Comparison of ENCODE assay signal across 2 cellular contexts in the genomic region with DNA sequence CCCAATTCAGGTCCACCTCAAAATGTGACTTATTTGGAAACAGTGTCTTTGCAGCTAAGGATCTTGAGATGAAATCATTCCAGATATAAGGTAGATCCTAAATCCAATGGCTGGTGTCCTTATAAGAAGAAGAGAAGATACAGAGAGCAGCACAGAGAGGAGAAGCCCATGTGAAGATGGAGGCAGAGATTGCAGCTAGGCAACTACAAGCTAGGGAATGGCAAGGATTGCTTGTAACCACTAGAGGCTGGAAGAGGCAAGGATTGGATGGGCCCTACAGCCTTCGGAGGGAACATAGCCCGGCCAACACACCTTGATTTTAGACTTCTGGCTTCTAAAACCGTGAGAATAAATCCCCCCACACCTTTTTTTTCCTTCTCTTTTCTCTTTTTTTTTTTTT.
TF ChIP-seq lines count a peak whose summit lies in the region.

No MANE protein-coding gene starts in this region.

TF ChIP-seq in A549, 52 proteins besides CTCF, POLR2A, EP300 and RAD21 (continued from another document):
- no peak for TF ChIP-seq RNF2 (IDR thresholded peaks at IDR 0.05; ENCODE audit: borderline replicate concordance, low read depth)

TF ChIP-seq in WTC11, 78 proteins besides CTCF, POLR2A, EP300 and RAD21 (continued from another document):
- TF ChIP-seq, protein P1, sequence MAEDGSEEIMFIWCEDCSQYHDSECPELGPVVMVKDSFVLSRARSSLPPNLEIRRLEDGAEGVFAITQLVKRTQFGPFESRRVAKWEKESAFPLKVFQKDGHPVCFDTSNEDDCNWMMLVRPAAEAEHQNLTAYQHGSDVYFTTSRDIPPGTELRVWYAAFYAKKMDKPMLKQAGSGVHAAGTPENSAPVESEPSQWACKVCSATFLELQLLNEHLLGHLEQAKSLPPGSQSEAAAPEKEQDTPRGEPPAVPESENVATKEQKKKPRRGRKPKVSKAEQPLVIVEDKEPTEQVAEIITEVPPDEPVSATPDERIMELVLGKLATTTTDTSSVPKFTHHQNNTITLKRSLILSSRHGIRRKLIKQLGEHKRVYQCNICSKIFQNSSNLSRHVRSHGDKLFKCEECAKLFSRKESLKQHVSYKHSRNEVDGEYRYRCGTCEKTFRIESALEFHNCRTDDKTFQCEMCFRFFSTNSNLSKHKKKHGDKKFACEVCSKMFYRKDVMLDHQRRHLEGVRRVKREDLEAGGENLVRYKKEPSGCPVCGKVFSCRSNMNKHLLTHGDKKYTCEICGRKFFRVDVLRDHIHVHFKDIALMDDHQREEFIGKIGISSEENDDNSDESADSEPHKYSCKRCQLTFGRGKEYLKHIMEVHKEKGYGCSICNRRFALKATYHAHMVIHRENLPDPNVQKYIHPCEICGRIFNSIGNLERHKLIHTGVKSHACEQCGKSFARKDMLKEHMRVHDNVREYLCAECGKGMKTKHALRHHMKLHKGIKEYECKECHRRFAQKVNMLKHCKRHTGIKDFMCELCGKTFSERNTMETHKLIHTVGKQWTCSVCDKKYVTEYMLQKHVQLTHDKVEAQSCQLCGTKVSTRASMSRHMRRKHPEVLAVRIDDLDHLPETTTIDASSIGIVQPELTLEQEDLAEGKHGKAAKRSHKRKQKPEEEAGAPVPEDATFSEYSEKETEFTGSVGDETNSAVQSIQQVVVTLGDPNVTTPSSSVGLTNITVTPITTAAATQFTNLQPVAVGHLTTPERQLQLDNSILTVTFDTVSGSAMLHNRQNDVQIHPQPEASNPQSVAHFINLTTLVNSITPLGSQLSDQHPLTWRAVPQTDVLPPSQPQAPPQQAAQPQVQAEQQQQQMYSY (CRISPR knock-in tag; IDR thresholded peaks at IDR 0.05): no peak
- TF ChIP-seq ATF1 (CRISPR knock-in tag; IDR thresholded peaks at IDR 0.05): no peak
- no peak for TF ChIP-seq NFATC4 (CRISPR knock-in tag; IDR thresholded peaks at IDR 0.05)
- TF ChIP-seq ZNF263 (CRISPR knock-in tag; IDR thresholded peaks at IDR 0.05; ENCODE audit: low read depth): no peak
- TF ChIP-seq, protein P2, sequence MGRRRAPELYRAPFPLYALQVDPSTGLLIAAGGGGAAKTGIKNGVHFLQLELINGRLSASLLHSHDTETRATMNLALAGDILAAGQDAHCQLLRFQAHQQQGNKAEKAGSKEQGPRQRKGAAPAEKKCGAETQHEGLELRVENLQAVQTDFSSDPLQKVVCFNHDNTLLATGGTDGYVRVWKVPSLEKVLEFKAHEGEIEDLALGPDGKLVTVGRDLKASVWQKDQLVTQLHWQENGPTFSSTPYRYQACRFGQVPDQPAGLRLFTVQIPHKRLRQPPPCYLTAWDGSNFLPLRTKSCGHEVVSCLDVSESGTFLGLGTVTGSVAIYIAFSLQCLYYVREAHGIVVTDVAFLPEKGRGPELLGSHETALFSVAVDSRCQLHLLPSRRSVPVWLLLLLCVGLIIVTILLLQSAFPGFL (CRISPR knock-in tag; IDR thresholded peaks at IDR 0.05; ENCODE audit: borderline replicate concordance): no peak
- TF ChIP-seq RELA (CRISPR knock-in tag; IDR thresholded peaks at IDR 0.05; ENCODE audit: borderline replicate concordance): no peak
- no peak for TF ChIP-seq ZNF416 (CRISPR knock-in tag; IDR thresholded peaks at IDR 0.05)
- TF ChIP-seq GTF2I (CRISPR knock-in tag; conservative IDR thresholded peaks at IDR 0.05): no peak
- TF ChIP-seq TEAD4 (CRISPR knock-in tag; IDR thresholded peaks at IDR 0.05): no peak
- TF ChIP-seq, protein P3, sequence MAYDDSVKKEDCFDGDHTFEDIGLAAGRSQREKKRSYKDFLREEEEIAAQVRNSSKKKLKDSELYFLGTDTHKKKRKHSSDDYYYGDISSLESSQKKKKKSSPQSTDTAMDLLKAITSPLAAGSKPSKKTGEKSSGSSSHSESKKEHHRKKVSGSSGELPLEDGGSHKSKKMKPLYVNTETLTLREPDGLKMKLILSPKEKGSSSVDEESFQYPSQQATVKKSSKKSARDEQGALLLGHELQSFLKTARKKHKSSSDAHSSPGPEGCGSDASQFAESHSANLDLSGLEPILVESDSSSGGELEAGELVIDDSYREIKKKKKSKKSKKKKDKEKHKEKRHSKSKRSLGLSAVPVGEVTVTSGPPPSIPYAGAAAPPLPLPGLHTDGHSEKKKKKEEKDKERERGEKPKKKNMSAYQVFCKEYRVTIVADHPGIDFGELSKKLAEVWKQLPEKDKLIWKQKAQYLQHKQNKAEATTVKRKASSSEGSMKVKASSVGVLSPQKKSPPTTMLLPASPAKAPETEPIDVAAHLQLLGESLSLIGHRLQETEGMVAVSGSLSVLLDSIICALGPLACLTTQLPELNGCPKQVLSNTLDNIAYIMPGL (CRISPR knock-in tag; IDR thresholded peaks at IDR 0.05): no peak
